Comparison of ENCODE assay signal across 1 cellular context in the genomic region with DNA sequence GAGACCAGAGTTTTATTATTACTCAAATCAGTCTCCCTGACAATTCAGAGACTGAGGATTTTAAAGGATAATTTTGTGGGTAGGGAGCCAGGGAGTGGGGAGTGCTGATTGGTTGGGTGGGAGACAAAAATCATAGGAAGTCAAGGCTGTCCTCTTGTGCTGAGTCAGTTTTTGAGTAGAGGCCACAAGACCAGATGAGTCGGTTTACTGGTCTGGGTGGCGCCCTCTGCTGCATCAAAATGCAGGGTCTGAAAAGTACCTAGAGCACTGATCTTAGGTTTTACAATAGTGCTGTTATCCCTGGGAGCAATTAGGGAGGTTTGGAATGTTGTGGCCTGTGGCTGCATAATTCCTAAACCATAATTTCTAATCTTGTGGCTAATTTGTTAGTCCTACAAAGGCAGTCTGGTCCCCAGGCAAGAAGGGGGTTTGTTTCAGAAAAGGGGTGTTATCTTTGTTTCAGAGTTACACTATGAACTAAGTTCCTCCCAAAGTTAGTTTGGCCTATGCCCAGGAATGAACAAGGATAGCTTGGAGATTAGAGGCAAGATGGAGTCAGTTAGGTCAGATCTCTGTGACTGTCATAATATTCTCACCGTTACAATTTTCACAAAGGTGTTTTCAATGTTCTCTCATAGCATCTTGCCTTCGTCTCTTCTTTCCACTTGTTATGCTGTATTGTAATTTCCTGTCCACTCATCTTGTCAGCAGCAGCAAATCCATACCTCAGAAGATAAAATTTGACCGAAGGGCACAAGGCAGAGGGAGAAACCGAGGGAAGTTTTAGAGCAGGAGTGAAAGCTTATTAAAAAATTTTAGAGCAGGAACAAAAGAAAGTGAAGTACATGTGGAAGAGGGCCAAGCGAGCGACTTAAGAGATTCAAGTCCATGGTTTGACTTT.
A peak's percentile ranks its signal among the peaks of the same experiment; 100 is the strongest.
TF ChIP-seq lines count a peak whose summit lies in the region.

No MANE protein-coding gene starts in this region.

TF ChIP-seq in K562, 482 proteins besides CTCF, POLR2A, EP300 and RAD21 (continued from another document):
- TF ChIP-seq, protein P1, sequence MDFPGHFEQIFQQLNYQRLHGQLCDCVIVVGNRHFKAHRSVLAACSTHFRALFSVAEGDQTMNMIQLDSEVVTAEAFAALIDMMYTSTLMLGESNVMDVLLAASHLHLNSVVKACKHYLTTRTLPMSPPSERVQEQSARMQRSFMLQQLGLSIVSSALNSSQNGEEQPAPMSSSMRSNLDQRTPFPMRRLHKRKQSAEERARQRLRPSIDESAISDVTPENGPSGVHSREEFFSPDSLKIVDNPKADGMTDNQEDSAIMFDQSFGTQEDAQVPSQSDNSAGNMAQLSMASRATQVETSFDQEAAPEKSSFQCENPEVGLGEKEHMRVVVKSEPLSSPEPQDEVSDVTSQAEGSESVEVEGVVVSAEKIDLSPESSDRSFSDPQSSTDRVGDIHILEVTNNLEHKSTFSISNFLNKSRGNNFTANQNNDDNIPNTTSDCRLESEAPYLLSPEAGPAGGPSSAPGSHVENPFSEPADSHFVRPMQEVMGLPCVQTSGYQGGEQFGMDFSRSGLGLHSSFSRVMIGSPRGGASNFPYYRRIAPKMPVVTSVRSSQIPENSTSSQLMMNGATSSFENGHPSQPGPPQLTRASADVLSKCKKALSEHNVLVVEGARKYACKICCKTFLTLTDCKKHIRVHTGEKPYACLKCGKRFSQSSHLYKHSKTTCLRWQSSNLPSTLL (IDR thresholded peaks at IDR 0.05): no peak
- TF ChIP-seq CBFB (CRISPR knock-in tag; IDR thresholded peaks at IDR 0.05) (no peak), RCOR1 (IDR thresholded peaks at IDR 0.05; ENCODE audit: borderline replicate concordance in 1 of 2, low read depth in 2 of 2, low read length in 2 of 2) (0 out of 4 replicates have a peak, but pooled peaks of 1 of the 2 experiments have one; percentile 17), ZNF316 (IDR thresholded peaks at IDR 0.05) (peak; percentile 96), ELF1 (tag; IDR thresholded peaks at IDR 0.05) (peak; percentile 28; the same call in 1 of the 2 replicates), CREB1 (IDR thresholded peaks at IDR 0.05) (no peak), CREB1 (CRISPR knock-in tag; IDR thresholded peaks at IDR 0.05) (no peak), ZNF133 (CRISPR knock-in tag; IDR thresholded peaks at IDR 0.05) (no peak), BACH1 (tag; IDR thresholded peaks at IDR 0.05) (peak; percentile 87)
